In genomic region chr12:96399081-96399918, GRCh38 we compare ENCODE assay signal across 1 cellular context.
TF ChIP-seq lines count a peak whose summit lies in the region.

No MANE protein-coding gene starts in this region.

TF ChIP-seq in K562, 482 proteins besides CTCF, POLR2A, EP300 and RAD21 (continued from another document and continues in another):
- TF ChIP-seq SMAD1 (IDR thresholded peaks at IDR 0.05; ENCODE audit: low read depth, low read length, partially characterized antibody) (no peak), REST (CRISPR knock-in tag; IDR thresholded peaks at IDR 0.05; ENCODE audit: low read depth) (0 out of 2 replicates have a peak, but pooled peaks have one; percentile 23), RBM39 (optimal IDR thresholded peaks at IDR 0.05; ENCODE audit: low read depth, low read length) (no peak), TBL1XR1 (IDR thresholded peaks at IDR 0.05; ENCODE audit: low read length in 2 of 2) (peak in 1 of 2 experiments; percentile 28; a peak in 1 of 4 replicates), PRDM10 (IDR thresholded peaks at IDR 0.05; ENCODE audit: partially characterized antibody) (peak; percentile 90), AFF1 (IDR thresholded peaks at IDR 0.05; ENCODE audit: low read depth in 1 of 2, partially characterized antibody in 2 of 2) (peak in 1 of 2 experiments; percentile 24), ZNF436 (CRISPR knock-in tag; IDR thresholded peaks at IDR 0.05) (no peak), CCNT2 (IDR thresholded peaks at IDR 0.05; ENCODE audit: borderline replicate concordance, extremely low read depth, insufficient read length, low read depth, low read length) (peak; percentile 96), CXXC5 (CRISPR knock-in tag; IDR thresholded peaks at IDR 0.05) (peak; percentile 52), E2F6 (IDR thresholded peaks at IDR 0.05; ENCODE audit: borderline replicate concordance in 1 of 2, extremely low read depth in 1 of 2, insufficient read depth in 1 of 2, insufficient read length in 1 of 2, low read depth in 1 of 2, low read length in 1 of 2, poor library complexity in 1 of 2, severe bottlenecking in 1 of 2) (peak; percentile 43 to 52), ZBTB7A (IDR thresholded peaks at IDR 0.05; ENCODE audit: borderline replicate concordance, control insufficient read depth, low read depth, low read length) (peak; percentile 91), SMARCB1 (IDR thresholded peaks at IDR 0.05; ENCODE audit: insufficient read length, low read depth) (peak; percentile 65), ZBTB2 (IDR thresholded peaks at IDR 0.05) (peak; percentile 35; the same call in 1 of the 2 replicates), HEY1 (CRISPR knock-in tag; IDR thresholded peaks at IDR 0.05; ENCODE audit: borderline replicate concordance) (no peak), GTF2B (IDR thresholded peaks at IDR 0.05; ENCODE audit: extremely low read depth, insufficient read length) (no peak), CREB3 (tag; conservative IDR thresholded peaks at IDR 0.05; ENCODE audit: low read depth) (no peak), ZBTB40 (IDR thresholded peaks at IDR 0.05) (peak; percentile 32; the same call in 1 of the 2 replicates), ZBTB40 (CRISPR knock-in tag; IDR thresholded peaks at IDR 0.05) (no peak), ZKSCAN1 (IDR thresholded peaks at IDR 0.05; ENCODE audit: low read depth, low read length) (no peak), ZNF384 (IDR thresholded peaks at IDR 0.05; ENCODE audit: low read depth, low read length) (no peak), HMGN3 (IDR thresholded peaks at IDR 0.05; ENCODE audit: borderline replicate concordance, extremely low read depth, insufficient read length, low read depth, low read length) (peak; percentile 88), KHSRP (IDR thresholded peaks at IDR 0.05) (no peak), DLX4 (CRISPR knock-in tag; IDR thresholded peaks at IDR 0.05) (no peak), PHF8 (IDR thresholded peaks at IDR 0.05; ENCODE audit: borderline replicate concordance, low read length) (no peak; the same call in 1 of the 2 replicates), ETV5 (CRISPR knock-in tag; IDR thresholded peaks at IDR 0.05; ENCODE audit: low read depth) (0 out of 2 replicates have a peak, but pooled peaks have one; percentile 26)
